Comparison of ENCODE assay signal across 8 cellular contexts in the genomic region with DNA sequence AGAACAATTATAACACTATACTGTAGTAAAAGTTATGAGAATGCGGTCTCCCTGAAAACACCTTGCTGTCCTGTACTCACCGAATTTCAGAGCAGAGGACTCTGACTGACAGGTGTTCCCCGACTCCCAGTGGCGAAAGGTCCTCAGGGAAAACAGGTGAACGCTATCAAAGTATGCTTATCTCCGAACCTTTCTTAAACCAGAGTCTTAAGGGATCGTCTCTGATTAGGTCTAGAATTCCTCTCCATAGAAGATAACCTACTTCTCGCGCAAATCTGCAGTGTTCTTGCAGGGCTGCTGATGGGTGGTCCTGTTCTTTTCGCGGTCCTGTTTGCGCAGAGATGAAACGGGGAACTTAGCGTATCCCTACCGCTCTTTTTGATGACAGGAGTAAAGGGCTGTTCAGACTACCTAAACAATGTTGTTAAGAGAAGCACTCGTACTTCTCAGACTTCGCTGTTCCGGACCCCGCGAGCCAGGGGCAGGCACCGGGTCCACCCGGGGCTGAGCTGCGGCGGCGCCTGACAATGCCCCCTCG. TPM values are rescaled to one million over a fixed set of nuclear protein-coding genes. Genes with fewer than 3 reads are reported as not detected.
DNase-seq lines count a peak whose midpoint lies in the region; TF ChIP-seq lines count a peak whose summit lies in the region.

No MANE protein-coding gene starts in this region.

- WGBS in adrenal gland, 4 donors = 0 to 2% (median 1%) methylated on average over 18 to 26 of the region's 26 CpGs

- no peak for TF ChIP-seq CTCF in HFF-Myc (IDR thresholded peaks at IDR 0.05; ENCODE audit: low read depth, low read length, missing control alignments)
- TF ChIP-seq CTCF in adrenal gland (IDR thresholded peaks at IDR 0.05) = no peak

- peaks cover 14 to 29% of the 10 kb centered on the region in 2 donors for H3K4me1 ChIP-seq in adrenal gland (replicated peaks in 1 of 2)
- peaks cover 19% of the 10 kb centered on the region; the same call in 1 of the 2 replicates for H3K4me1 ChIP-seq in iPS-20b (ENCODE audit: insufficient read depth, low read length)

- H3K4me3 ChIP-seq in HFF-Myc (replicated peaks; ENCODE audit: low read depth, low read length) (peak overlapping the region; percentile 76), adrenal gland (peak overlapping the region; percentile 16 to 82 (median 39)), iPS-20b (ENCODE audit: low read length) (peak overlapping the region; percentile 78)

- peak overlapping the region in 4 of 5 donors; percentile 95 to 99 (median 97) for H3K27ac ChIP-seq in adrenal gland
- no peak overlapping the region for H3K27ac ChIP-seq in iPS-20b (ENCODE audit: low read length)

- intact Hi-C loops in adrenal gland (cut with DNase I) = no loop called here

- H3K9ac ChIP-seq in iPS-20b (ENCODE audit: low read depth, low read length) = peak overlapping the region; percentile 51; the same call in 1 of the 2 replicates

- H3K27me3 ChIP-seq in adrenal gland = no peaks in the 10 kb centered on the region
- peaks cover 29% of the 10 kb centered on the region for H3K27me3 ChIP-seq in iPS-20b (ENCODE audit: insufficient read depth, low read length)

- TF ChIP-seq POLR2A in adrenal gland (IDR thresholded peaks at IDR 0.05) = no peak

- no peaks in the 10 kb centered on the region for H3K36me3 ChIP-seq in adrenal gland (replicated peaks in 1 of 2)
- no peaks in the 10 kb centered on the region for H3K36me3 ChIP-seq in iPS-20b (ENCODE audit: insufficient read depth, low read depth, low read length)

- H3K9me3 ChIP-seq in adrenal gland (replicated peaks in 1 of 3) (no peaks in the 10 kb centered on the region), iPS-20b (ENCODE audit: insufficient read depth, low read depth, low read length) (no peaks in the 10 kb centered on the region)

- DNase-seq in activated naive CD4-positive, alpha-beta T cell treated with Interleukin-2 at 50 U/mL for 16 hours = peak; percentile 43
- no peak for DNase-seq in activated naive CD4-positive, alpha-beta T cell treated with anti-CD3 and anti-CD28 coated beads, Interleukin-2, amount 50 U/mL, for 16 hours
- DNase-seq in HFF-Myc (ENCODE audit: extremely low read depth, low read depth) = no peak
- peak; percentile 28 for DNase-seq in MV-4-11 (lab: John Stamatoyannopoulos, UW)
- DNase-seq in adrenal gland = no peak
- DNase-seq in stimulated activated CD4-positive, alpha-beta T cell treated with anti-CD3 and anti-CD28 coated beads, Interleukin-4, amount 100 ng/mL, for 4 hours = peak; percentile 18 to 45
- no peak for DNase-seq in GOT3 (lab: John Stamatoyannopoulos, UW)

RNA-seq across cellular contexts. Expression of gene ZMYND11, which starts 1.0 kb away (rescaled TPM):
- total RNA-seq in adrenal gland = 100 to 1,000 TPM in 1 of 8 donors, 10 to 100 TPM in 7; 39.5 to 153 (median 64.2) TPM
- polyA plus RNA-seq in adrenal gland = 10 to 100 TPM; 23.6 to 82.4 (median 26.3) TPM

Comparison
In these comparisons a context has a peak if more than half of its experiments do, and no peak if none do; other contexts are left out.
1. DNase-seq: peak in activated naive CD4-positive, alpha-beta T cell treated with Interleukin-2 at 50 U/mL for 16 hours (single experiment), MV-4-11 (single experiment) and stimulated activated CD4-positive, alpha-beta T cell treated with anti-CD3 and anti-CD28 coated beads, Interleukin-4, amount 100 ng/mL, for 4 hours (2 of 2); none in activated naive CD4-positive, alpha-beta T cell treated with anti-CD3 and anti-CD28 coated beads, Interleukin-2, amount 50 U/mL, for 16 hours (single experiment), HFF-Myc (single experiment), adrenal gland (0 of 7) and GOT3 (single experiment).
2. Peak in every context shown above with its lines, with median percentiles within 50 percentile points of each other: H3K4me3 ChIP-seq.